1 cellular context compared by ENCODE assay signal in the genomic region with DNA sequence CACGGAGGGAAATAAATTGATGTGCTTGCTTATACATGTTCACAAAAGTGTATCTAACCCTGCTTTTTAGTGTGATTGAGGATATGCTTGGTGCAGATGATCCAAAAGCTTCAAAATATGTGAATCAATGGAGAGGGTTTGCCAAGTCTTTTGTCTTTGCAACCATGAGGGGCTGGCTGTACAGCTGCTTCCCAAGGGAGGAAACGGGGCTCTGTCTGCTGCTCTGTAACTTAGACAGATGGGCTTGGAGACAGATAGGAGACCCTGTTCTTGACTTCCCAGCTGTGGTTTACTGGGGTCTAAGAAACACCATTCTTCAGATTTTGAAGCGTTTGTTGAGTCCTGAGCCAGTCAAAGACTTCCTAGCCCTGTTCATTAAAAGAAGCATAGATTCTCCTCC.
TF ChIP-seq lines count a peak whose summit lies in the region.

No MANE protein-coding gene starts in this region.

TF ChIP-seq in WTC11, 78 proteins besides CTCF, POLR2A, EP300 and RAD21 (continued from another document):
- TF ChIP-seq, protein P1, sequence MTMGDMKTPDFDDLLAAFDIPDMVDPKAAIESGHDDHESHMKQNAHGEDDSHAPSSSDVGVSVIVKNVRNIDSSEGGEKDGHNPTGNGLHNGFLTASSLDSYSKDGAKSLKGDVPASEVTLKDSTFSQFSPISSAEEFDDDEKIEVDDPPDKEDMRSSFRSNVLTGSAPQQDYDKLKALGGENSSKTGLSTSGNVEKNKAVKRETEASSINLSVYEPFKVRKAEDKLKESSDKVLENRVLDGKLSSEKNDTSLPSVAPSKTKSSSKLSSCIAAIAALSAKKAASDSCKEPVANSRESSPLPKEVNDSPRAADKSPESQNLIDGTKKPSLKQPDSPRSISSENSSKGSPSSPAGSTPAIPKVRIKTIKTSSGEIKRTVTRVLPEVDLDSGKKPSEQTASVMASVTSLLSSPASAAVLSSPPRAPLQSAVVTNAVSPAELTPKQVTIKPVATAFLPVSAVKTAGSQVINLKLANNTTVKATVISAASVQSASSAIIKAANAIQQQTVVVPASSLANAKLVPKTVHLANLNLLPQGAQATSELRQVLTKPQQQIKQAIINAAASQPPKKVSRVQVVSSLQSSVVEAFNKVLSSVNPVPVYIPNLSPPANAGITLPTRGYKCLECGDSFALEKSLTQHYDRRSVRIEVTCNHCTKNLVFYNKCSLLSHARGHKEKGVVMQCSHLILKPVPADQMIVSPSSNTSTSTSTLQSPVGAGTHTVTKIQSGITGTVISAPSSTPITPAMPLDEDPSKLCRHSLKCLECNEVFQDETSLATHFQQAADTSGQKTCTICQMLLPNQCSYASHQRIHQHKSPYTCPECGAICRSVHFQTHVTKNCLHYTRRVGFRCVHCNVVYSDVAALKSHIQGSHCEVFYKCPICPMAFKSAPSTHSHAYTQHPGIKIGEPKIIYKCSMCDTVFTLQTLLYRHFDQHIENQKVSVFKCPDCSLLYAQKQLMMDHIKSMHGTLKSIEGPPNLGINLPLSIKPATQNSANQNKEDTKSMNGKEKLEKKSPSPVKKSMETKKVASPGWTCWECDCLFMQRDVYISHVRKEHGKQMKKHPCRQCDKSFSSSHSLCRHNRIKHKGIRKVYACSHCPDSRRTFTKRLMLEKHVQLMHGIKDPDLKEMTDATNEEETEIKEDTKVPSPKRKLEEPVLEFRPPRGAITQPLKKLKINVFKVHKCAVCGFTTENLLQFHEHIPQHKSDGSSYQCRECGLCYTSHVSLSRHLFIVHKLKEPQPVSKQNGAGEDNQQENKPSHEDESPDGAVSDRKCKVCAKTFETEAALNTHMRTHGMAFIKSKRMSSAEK (CRISPR knock-in tag; IDR thresholded peaks at IDR 0.05; ENCODE audit: borderline replicate concordance), result no peak
- TF ChIP-seq, protein P2, sequence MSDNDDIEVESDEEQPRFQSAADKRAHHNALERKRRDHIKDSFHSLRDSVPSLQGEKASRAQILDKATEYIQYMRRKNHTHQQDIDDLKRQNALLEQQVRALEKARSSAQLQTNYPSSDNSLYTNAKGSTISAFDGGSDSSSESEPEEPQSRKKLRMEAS (CRISPR knock-in tag; IDR thresholded peaks at IDR 0.05), result no peak
- TF ChIP-seq, protein P3, sequence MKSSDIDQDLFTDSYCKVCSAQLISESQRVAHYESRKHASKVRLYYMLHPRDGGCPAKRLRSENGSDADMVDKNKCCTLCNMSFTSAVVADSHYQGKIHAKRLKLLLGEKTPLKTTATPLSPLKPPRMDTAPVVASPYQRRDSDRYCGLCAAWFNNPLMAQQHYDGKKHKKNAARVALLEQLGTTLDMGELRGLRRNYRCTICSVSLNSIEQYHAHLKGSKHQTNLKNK (CRISPR knock-in tag; IDR thresholded peaks at IDR 0.05), result no peak
